8 cellular contexts compared by ENCODE assay signal in the genomic region with DNA sequence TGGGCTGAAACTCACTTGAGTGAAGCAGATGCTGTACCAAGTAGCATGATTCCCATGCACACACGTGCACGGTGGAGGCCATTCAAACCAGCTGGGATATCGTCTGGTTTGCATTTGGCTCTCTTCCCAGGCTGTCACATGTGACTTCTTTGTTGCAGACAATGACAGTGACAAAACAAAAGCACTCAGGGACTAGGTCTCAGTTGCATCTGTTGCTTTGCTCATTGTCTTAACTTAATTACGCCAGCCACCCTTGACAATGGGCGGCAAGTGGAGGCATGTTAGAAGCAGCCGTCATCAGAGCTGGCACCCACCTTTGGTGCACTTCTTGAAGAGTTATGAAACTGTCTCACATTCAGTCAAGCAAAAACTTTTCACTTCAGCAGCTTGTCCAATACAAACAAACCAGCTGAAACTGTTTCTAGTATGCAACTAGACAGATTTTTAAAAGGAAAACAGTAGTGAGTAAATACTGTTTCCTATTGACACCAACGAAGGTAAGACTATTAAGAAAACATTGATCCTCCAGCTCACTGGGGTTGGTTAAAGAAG.
DNase-seq lines count a peak whose midpoint lies in the region; ATAC-seq and TF ChIP-seq lines count a peak whose summit lies in the region.

No MANE protein-coding gene starts in this region.

- H3K4me1 ChIP-seq in suprapubic skin, result no peaks in the 10 kb centered on the region

- DNase-seq in D341Med (ENCODE audit: low spot score) (peak; percentile 81), OCI-M1 (lab: John Stamatoyannopoulos, UW) (peak; percentile 84), hippocampal formation (lab: John Stamatoyannopoulos, UW) (peak; percentile 57 to 60), suprapubic skin (ENCODE audit: low spot score in 2 of 2) (no peak)
- DNase-seq in activated CD4-positive, alpha-beta T cell treated with anti-CD3 and anti-CD28 coated beads for 4 hours, result no peak

- H3K9me3 ChIP-seq in suprapubic skin, result no peaks in the 10 kb centered on the region

- H3K27me3 ChIP-seq in suprapubic skin, result no peaks in the 10 kb centered on the region

- no peak overlapping the region for H3K27ac ChIP-seq in suprapubic skin

- peak; percentile 49 for ATAC-seq in HG02938 (IDR thresholded peaks at IDR 0.05; ENCODE audit: unreplicated experiment)
- ATAC-seq in GM21825 (IDR thresholded peaks at IDR 0.05; ENCODE audit: unreplicated experiment), result no peak
- no peak for ATAC-seq in GM21576 (IDR thresholded peaks at IDR 0.05; ENCODE audit: unreplicated experiment)

- H3K36me3 ChIP-seq in suprapubic skin, result peaks cover 2% of the 10 kb centered on the region

- WGBS in suprapubic skin, result 32% methylated on average over 7 of the region's 7 CpGs

- no peak for TF ChIP-seq POLR2A in suprapubic skin (IDR thresholded peaks at IDR 0.05)

- TF ChIP-seq EP300 in suprapubic skin (IDR thresholded peaks at IDR 0.05), result no peak

- no peak overlapping the region for H3K4me3 ChIP-seq in suprapubic skin

- TF ChIP-seq CTCF in suprapubic skin (IDR thresholded peaks at IDR 0.05), result no peak

Comparison
In these comparisons a context has a peak if more than half of its experiments do, and no peak if none do; other contexts are left out.
1. DNase-seq: peak in D341Med (single experiment), OCI-M1 (single experiment) and hippocampal formation (2 of 2); none in suprapubic skin (0 of 2) and activated CD4-positive, alpha-beta T cell treated with anti-CD3 and anti-CD28 coated beads for 4 hours (0 of 2).